In genomic region chr6:30915591-30915946, GRCh38 we compare ENCODE assay signal across 8 cellular contexts. TPM values are rescaled to one million over a fixed set of nuclear protein-coding genes. Genes with fewer than 3 reads are reported as not detected.
DNase-seq lines count a peak whose midpoint lies in the region; ATAC-seq, FAIRE-seq and TF ChIP-seq lines count a peak whose summit lies in the region.

No MANE protein-coding gene starts in this region.

- no peaks in the 10 kb centered on the region for H3K9me3 ChIP-seq in CD4-positive, alpha-beta memory T cell (ENCODE audit: control insufficient read depth in 1 of 2, low read length in 2 of 2)
- H3K9me3 ChIP-seq in right atrium auricular region: no peaks in the 10 kb centered on the region

- H3K36me3 Mint-ChIP-seq in CD4-positive, alpha-beta memory T cell: peaks cover 45 to 61% of the 10 kb centered on the region in 2 donors

- no peak overlapping the region for H3K27ac ChIP-seq in CD4-positive, alpha-beta memory T cell (ENCODE audit: low read depth, low read length)
- H3K27ac ChIP-seq in right atrium auricular region: peak overlapping the region; percentile 91 to 97

- H3K27me3 ChIP-seq in CD4-positive, alpha-beta memory T cell (ENCODE audit: insufficient read depth, low read length): no peaks in the 10 kb centered on the region
- H3K27me3 ChIP-seq in right atrium auricular region: no peaks in the 10 kb centered on the region

- no peaks in the 10 kb centered on the region for H3K9me3 Mint-ChIP-seq in CD4-positive, alpha-beta memory T cell

- CTCF ChIA-PET in CD4-positive, alpha-beta memory T cell (lab: Charles Lee; ENCODE audit: partially characterized antibody): interaction anchor here (0.6 to 4.9 kb wide), 19 partner anchors 9 to 242 kb away, joined by 3 to 34 read pairs (median 4); partner anchors contain the start of genes CCHCR1 and TCF19

- intact Hi-C loops in CD4-positive, alpha-beta memory T cell (cut with micrococcal nuclease): loop anchor here (1.0 to 5.0 kb wide), 2 partner anchors 172 to 213 kb away; no protein-coding TSS in a partner anchor

- no peak for ATAC-seq in HG03095 (IDR thresholded peaks at IDR 0.05; ENCODE audit: unreplicated experiment)

- peak overlapping the region; percentile 75 to 96 (median 95) for H3K4me3 Mint-ChIP-seq in CD4-positive, alpha-beta memory T cell

- H3K27ac Mint-ChIP-seq in CD4-positive, alpha-beta memory T cell: peak overlapping the region; percentile 13 to 87 (median 80)

- peaks cover 22 to 46% (median 34%) of the 10 kb centered on the region in 4 donors for H3K4me1 Mint-ChIP-seq in CD4-positive, alpha-beta memory T cell

- H3K4me3 ChIP-seq in CD4-positive, alpha-beta memory T cell (ENCODE audit: low read length in 2 of 2): no peak overlapping the region
- no peak overlapping the region for H3K4me3 ChIP-seq in right atrium auricular region

- TF ChIP-seq POLR2A in H54 (IDR thresholded peaks at IDR 0.05; ENCODE audit: low read depth, low read length): no peak

- POLR2A ChIA-PET in CD4-positive, alpha-beta memory T cell (lab: Charles Lee; ENCODE audit: partially characterized antibody): interaction anchor here (1.1 to 3.3 kb wide), 3 partner anchors 10 to 199 kb away, joined by 3 to 11 read pairs (median 4); partner anchors contain the start of gene PSORS1C1

- peaks cover 21% of the 10 kb centered on the region for H3K4me1 ChIP-seq in CD4-positive, alpha-beta memory T cell (ENCODE audit: insufficient read depth, low read length)
- H3K4me1 ChIP-seq in right atrium auricular region: peaks cover 0 to 25% of the 10 kb centered on the region in 2 donors

- FAIRE-seq in H54 (lab: Jason Lieb, UNC): no peak

- DNase-seq in CD4-positive, alpha-beta memory T cell: peak in 4 of 5 donors; percentile 10 to 39 (median 24)
- DNase-seq in H54 (ENCODE audit: insufficient read length, low spot score) (peak; percentile 70), NCI-H82 (lab: John Stamatoyannopoulos, UW) (peak; percentile 73), amygdala (lab: John Stamatoyannopoulos, UW) (peak in 34 of 56 donors; percentile 3 to 59 (median 26)), right atrium auricular region (ENCODE audit: low spot score) (no peak), retina (peak; percentile 66), occipital lobe (lab: John Stamatoyannopoulos, UW) (no peak)

- H3K36me3 ChIP-seq in CD4-positive, alpha-beta memory T cell (ENCODE audit: insufficient read depth, low read length): peaks cover 23% of the 10 kb centered on the region
- H3K36me3 ChIP-seq in right atrium auricular region: peaks cover 36% of the 10 kb centered on the region

- TF ChIP-seq CTCF in right atrium auricular region (IDR thresholded peaks at IDR 0.05): peak; percentile 47 to 71

- H3K27me3 Mint-ChIP-seq in CD4-positive, alpha-beta memory T cell: no peaks in the 10 kb centered on the region

RNA-seq across cellular contexts. Expression of gene VARS2, which starts 1.5 kb away (rescaled TPM):
- total RNA-seq in CD4-positive, alpha-beta memory T cell: 10 to 100 TPM; 34.9 to 37.8 TPM
- polyA plus RNA-seq in CD4-positive, alpha-beta memory T cell: 10 to 100 TPM; 16.3 to 17.0 TPM
- 10 to 100 TPM; 12.1 to 13.6 TPM for total RNA-seq in right atrium auricular region
- 31.2 TPM for total RNA-seq in occipital lobe

RNA-seq across cellular contexts. Expression of gene GTF2H4, which starts 7.6 kb away (rescaled TPM):
- total RNA-seq in CD4-positive, alpha-beta memory T cell: 10 to 100 TPM; 36.5 to 39.7 TPM
- polyA plus RNA-seq in CD4-positive, alpha-beta memory T cell: 1 to 10 TPM; 3.7 to 9.5 TPM
- total RNA-seq in right atrium auricular region: 1 to 10 TPM; 3.6 to 4.0 TPM
- total RNA-seq in occipital lobe: 20.0 TPM

RNA-seq across cellular contexts. Expression of gene SFTA2, which starts 16.4 kb away (rescaled TPM):
- total RNA-seq in CD4-positive, alpha-beta memory T cell: under 1 TPM in 1 of 2 experiments, not detected in 1; 0.44 TPM
- polyA plus RNA-seq in CD4-positive, alpha-beta memory T cell: not detected
- not detected for total RNA-seq in right atrium auricular region
- not detected for total RNA-seq in occipital lobe

RNA-seq across cellular contexts. Expression of gene MUCL3, which starts 25.2 kb away (rescaled TPM):
- not detected for total RNA-seq in CD4-positive, alpha-beta memory T cell
- not detected for polyA plus RNA-seq in CD4-positive, alpha-beta memory T cell
- total RNA-seq in right atrium auricular region: not detected
- not detected for total RNA-seq in occipital lobe

RNA-seq across cellular contexts. Expression of gene DDR1, which starts 31.2 kb away (rescaled TPM):
- total RNA-seq in CD4-positive, alpha-beta memory T cell: 10 to 100 TPM; 10.2 to 13.1 TPM
- 1 to 10 TPM; 1.4 to 3.1 TPM for polyA plus RNA-seq in CD4-positive, alpha-beta memory T cell
- 100 to 1,000 TPM in 1 of 2 donors, 10 to 100 TPM in 1; 61.7 to 106 TPM for total RNA-seq in right atrium auricular region
- total RNA-seq in occipital lobe: 108 TPM

Comparison
In these comparisons a context has a peak if more than half of its experiments do, and no peak if none do; other contexts are left out.
1. DNase-seq: peak in CD4-positive, alpha-beta memory T cell (4 of 5), H54 (single experiment), NCI-H82 (single experiment), amygdala (34 of 56) and retina (single experiment); none in right atrium auricular region (single experiment) and occipital lobe (single experiment).